22 cellular contexts compared by ENCODE assay signal in genomic region chr15:32737246-32737757, GRCh38. TPM values are rescaled to one million over a fixed set of nuclear protein-coding genes. Genes with fewer than 3 reads are reported as not detected.
DNase-seq lines count a peak whose midpoint lies in the region; ATAC-seq and TF ChIP-seq lines count a peak whose summit lies in the region.
"Had no signal": no experiment of that assay in that cellular context is flagged by ENCODE, and none has a peak within 500 bp of the region (broad histone marks: within the 10 kb centered on the region; RNA-seq: fewer than 3 reads in every experiment).

No MANE protein-coding gene starts in this region.

- no peak for TF ChIP-seq POLR2A in prostate gland (IDR thresholded peaks at IDR 0.05)

- H3K9me3 ChIP-seq in prostate gland = no peaks in the 10 kb centered on the region

- no peaks in the 10 kb centered on the region for H3K27me3 Mint-ChIP-seq in osteocyte (ENCODE audit: unreplicated experiment)
- H3K27me3 Mint-ChIP-seq in activated T-helper 17 cell treated with anti-CD3 and anti-CD28 coated beads, Interleukin-2, amount 50 U/mL, for 72 hours = peaks cover 25% of the 10 kb centered on the region

- intact Hi-C loops in prostate gland (cut with DNase I) = no loop called here

- H3K27ac ChIP-seq in prostate gland = no peak overlapping the region
- H3K27ac ChIP-seq: A549, BLaER1, C4-2B had no signal

- WGBS in prostate gland = 93% methylated on average over 5 of the region's 5 CpGs

- H3K4me3 Mint-ChIP-seq in osteocyte (ENCODE audit: unreplicated experiment) = no peak overlapping the region
- H3K4me3 Mint-ChIP-seq in activated T-helper 17 cell treated with anti-CD3 and anti-CD28 coated beads, Interleukin-2, amount 50 U/mL, for 72 hours = no peak overlapping the region
- H3K4me3 Mint-ChIP-seq: B cell; CD4-positive, CD25-positive, alpha-beta regulatory T cell; CD8-positive, alpha-beta T cell had no signal

- no peaks in the 10 kb centered on the region for H3K4me1 ChIP-seq in prostate gland (replicated peaks)
- H3K4me1 ChIP-seq: A549, BLaER1, Caco-2 had no signal

- no peak overlapping the region for H3K4me3 ChIP-seq in AG10803 (ENCODE audit: low read length)
- H3K4me3 ChIP-seq in prostate gland = no peak overlapping the region
- H3K4me3 ChIP-seq: A549, BLaER1, GM12878 had no signal

- H3K27me3 ChIP-seq in prostate gland (replicated peaks; ENCODE audit: insufficient read depth) = no peaks in the 10 kb centered on the region
- H3K27me3 ChIP-seq: BLaER1 had no signal

- H3K36me3 Mint-ChIP-seq in osteocyte (ENCODE audit: unreplicated experiment) = peaks cover 29% of the 10 kb centered on the region
- no peaks in the 10 kb centered on the region for H3K36me3 Mint-ChIP-seq in activated T-helper 17 cell treated with anti-CD3 and anti-CD28 coated beads, Interleukin-2, amount 50 U/mL, for 72 hours (ENCODE audit: low read depth)
- H3K36me3 Mint-ChIP-seq: CD4-positive, CD25-positive, alpha-beta regulatory T cell; CD8-positive, alpha-beta T cell had no signal

- H3K36me3 ChIP-seq in prostate gland = no peaks in the 10 kb centered on the region
- H3K36me3 ChIP-seq: BLaER1 had no signal

- TF ChIP-seq CTCF in AG10803 (conservative IDR thresholded peaks at IDR 0.05; ENCODE audit: low read length) = no peak
- TF ChIP-seq CTCF in osteocyte (IDR thresholded peaks at IDR 0.05) = no peak
- TF ChIP-seq CTCF in prostate gland (IDR thresholded peaks at IDR 0.05) = no peak

- H3K27ac Mint-ChIP-seq in osteocyte (ENCODE audit: unreplicated experiment) = peak overlapping the region; percentile 15
- no peak overlapping the region for H3K27ac Mint-ChIP-seq in activated T-helper 17 cell treated with anti-CD3 and anti-CD28 coated beads, Interleukin-2, amount 50 U/mL, for 72 hours
- H3K27ac Mint-ChIP-seq: B cell; CD4-positive, CD25-positive, alpha-beta regulatory T cell; CD8-positive, alpha-beta T cell had no signal

- peaks cover 23% of the 10 kb centered on the region for H3K4me1 Mint-ChIP-seq in osteocyte (ENCODE audit: unreplicated experiment)
- H3K4me1 Mint-ChIP-seq in activated T-helper 17 cell treated with anti-CD3 and anti-CD28 coated beads, Interleukin-2, amount 50 U/mL, for 72 hours = no peaks in the 10 kb centered on the region
- H3K4me1 Mint-ChIP-seq: B cell; CD4-positive, CD25-positive, alpha-beta regulatory T cell had no signal

- peaks cover 13% of the 10 kb centered on the region for H3K9me3 Mint-ChIP-seq in osteocyte (ENCODE audit: unreplicated experiment)
- peaks cover 5% of the 10 kb centered on the region for H3K9me3 Mint-ChIP-seq in activated T-helper 17 cell treated with anti-CD3 and anti-CD28 coated beads, Interleukin-2, amount 50 U/mL, for 72 hours

- ATAC-seq in activated T-helper 17 cell treated with anti-CD3 and anti-CD28 coated beads, Interleukin-2, amount 50 U/mL, for 72 hours (replicated peaks) = no peak
- ATAC-seq: A549; CD8-positive, alpha-beta T cell; GM12878; HCT116 had no signal

- peak; percentile 71 for DNase-seq in AG10803 (ENCODE audit: low read depth)
- peak; percentile 67 for DNase-seq in HCEC 1CT
- DNase-seq in fibroblast of peridontal ligament (ENCODE audit: extremely low read depth) = peak; percentile 54
- no peak for DNase-seq in osteocyte (ENCODE audit: extremely low spot score, unreplicated experiment)
- no peak for DNase-seq in prostate gland (ENCODE audit: low spot score)
- no peak for DNase-seq in MV-4-11 (lab: John Stamatoyannopoulos, UW)
- DNase-seq: 8988T; Caco-2; CD4-positive, CD25-positive, alpha-beta regulatory T cell; CD8-positive, alpha-beta T cell; DMS153; DND-41; EL; GDM1; H7 had no signal

RNA-seq across cellular contexts. Expression of gene GREM1, which starts 19.5 kb away (rescaled TPM):
- total RNA-seq in osteocyte = 252 and 294 TPM in 2 replicates
- 10 to 100 TPM in 1 of 2 donors, 1 to 10 TPM in 1; 3.1 to 41.5 TPM for total RNA-seq in prostate gland
- total RNA-seq in activated T-helper 17 cell treated with anti-CD3 and anti-CD28 coated beads, Interleukin-2, amount 50 U/mL, for 72 hours = not detected
- total RNA-seq: B cell; CD4-positive, CD25-positive, alpha-beta regulatory T cell; CD8-positive, alpha-beta T cell had no signal

Comparison
In these comparisons a context has a peak if more than half of its experiments do, and no peak if none do; other contexts are left out.
1. DNase-seq: peak in AG10803 (single experiment), HCEC 1CT (single experiment) and fibroblast of peridontal ligament (single experiment); none in osteocyte (single experiment), prostate gland (single experiment) and MV-4-11 (single experiment).